ENCODE assay signal across 15 cellular contexts in genomic region chr19:38843175-38843758, GRCh38. TPM values are rescaled to one million over a fixed set of nuclear protein-coding genes. Genes with fewer than 3 reads are reported as not detected.
DNase-seq lines count a peak whose midpoint lies in the region; ATAC-seq, FAIRE-seq and TF ChIP-seq lines count a peak whose summit lies in the region.
"Had no signal": no experiment of that assay in that cellular context is flagged by ENCODE, and none has a peak within 500 bp of the region (broad histone marks: within the 10 kb centered on the region; RNA-seq: fewer than 3 reads in every experiment).

No MANE protein-coding gene starts in this region.

- peak overlapping the region; percentile 3 to 100 (median 52); a peak in 19 of 22 replicates for H3K9ac ChIP-seq in BLaER1 treated with 17β-estradiol and CSF1 and Interleukin-3, amounts not matched to agents 10 nM and 100 nM

- no peaks in the 10 kb centered on the region for H3K27me3 ChIP-seq in BLaER1 treated with 17β-estradiol and CSF1 and Interleukin-3, amounts not matched to agents 10 nM and 100 nM

- H3K4me1 Mint-ChIP-seq in natural killer cell treated with Interleukin-12 subunit alpha and Interleukin-12 subunit beta and Interleukin-15 and Interleukin-18, amount 100 ng/mL, for 72 hours (ENCODE audit: low read depth in 2 of 2): peaks cover 68 to 73% of the 10 kb centered on the region in 2 donors

- no peaks in the 10 kb centered on the region for H3K9me3 ChIP-seq in BLaER1 treated with 17β-estradiol and CSF1 and Interleukin-3, amounts not matched to agents 10 nM and 100 nM (replicated peaks in 1 of 11)
- H3K9me3 ChIP-seq: Caco-2 had no signal

- H3K4me3 Mint-ChIP-seq in natural killer cell treated with Interleukin-12 subunit alpha and Interleukin-12 subunit beta and Interleukin-15 and Interleukin-18, amount 100 ng/mL, for 72 hours: peak overlapping the region; percentile 72

- H3K36me3 Mint-ChIP-seq in activated naive CD4-positive, alpha-beta T cell treated with anti-CD3 and anti-CD28 coated beads, Interleukin-2, amount 50 U/mL, for 72 hours: peaks cover 83 to 88% of the 10 kb centered on the region in 2 donors
- H3K36me3 Mint-ChIP-seq in natural killer cell treated with Interleukin-12 subunit alpha and Interleukin-12 subunit beta and Interleukin-15 and Interleukin-18, amount 100 ng/mL, for 72 hours: peaks cover 35% of the 10 kb centered on the region

- no peaks in the 10 kb centered on the region for H3K9me3 Mint-ChIP-seq in activated naive CD4-positive, alpha-beta T cell treated with anti-CD3 and anti-CD28 coated beads, Interleukin-2, amount 50 U/mL, for 72 hours
- no peaks in the 10 kb centered on the region for H3K9me3 Mint-ChIP-seq in natural killer cell treated with Interleukin-12 subunit alpha and Interleukin-12 subunit beta and Interleukin-15 and Interleukin-18, amount 100 ng/mL, for 72 hours

- peaks cover 98 to 100% (median 99%) of the 10 kb centered on the region in 11 experiments for H4K20me1 ChIP-seq in BLaER1 treated with 17β-estradiol and CSF1 and Interleukin-3, amounts not matched to agents 10 nM and 100 nM

- peak overlapping the region in 7 of 10 experiments; percentile 1 to 33 (median 10); a peak in 6 of 20 replicates for H3K4me3 ChIP-seq in BLaER1 treated with 17β-estradiol and CSF1 and Interleukin-3, amounts not matched to agents 10 nM and 100 nM

- H3K27ac ChIP-seq in BLaER1 treated with 17β-estradiol and CSF1 and Interleukin-3, amounts not matched to agents 10 nM and 100 nM: peak overlapping the region in 7 of 11 experiments; percentile 8 to 55 (median 28); a peak in 11 of 22 replicates

- FAIRE-seq in GM12892 (lab: Jason Lieb, UNC): no peak
- FAIRE-seq: islet of Langerhans had no signal

- DNase-seq in GM12892 (ENCODE audit: insufficient read length): no peak
- DNase-seq in activated naive CD4-positive, alpha-beta T cell treated with anti-CD3 and anti-CD28 coated beads, Interleukin-2, amount 50 U/mL, for 72 hours (ENCODE audit: low spot score in 2 of 2): no peak
- no peak for DNase-seq in natural killer cell treated with Interleukin-12 subunit alpha and Interleukin-12 subunit beta and Interleukin-15 and Interleukin-18, amount 100 ng/mL, for 72 hours (ENCODE audit: low spot score)
- DNase-seq in NCI-H1436 (lab: John Stamatoyannopoulos, UW): no peak
- DNase-seq in sciatic nerve (ENCODE audit: low spot score): no peak
- DNase-seq: Caco-2, foreskin melanocyte, NCI-H1694, NCI-H524, T1000 had no signal

- no peak for ATAC-seq in activated naive CD4-positive, alpha-beta T cell treated with anti-CD3 and anti-CD28 coated beads, Interleukin-2, amount 50 U/mL, for 72 hours
- peak in 1 of 2 donors; percentile 4 for ATAC-seq in natural killer cell treated with Interleukin-12 subunit alpha and Interleukin-12 subunit beta and Interleukin-15 and Interleukin-18, amount 100 ng/mL, for 72 hours
- ATAC-seq in HG02981 (IDR thresholded peaks at IDR 0.05; ENCODE audit: unreplicated experiment) (no peak), sciatic nerve (no peak), GM18519 (IDR thresholded peaks at IDR 0.05; ENCODE audit: low FRiP score, unreplicated experiment) (no peak)

- H3K27me3 Mint-ChIP-seq in natural killer cell treated with Interleukin-12 subunit alpha and Interleukin-12 subunit beta and Interleukin-15 and Interleukin-18, amount 100 ng/mL, for 72 hours: no peaks in the 10 kb centered on the region

- peak overlapping the region; percentile 62 to 97 for H3K27ac Mint-ChIP-seq in activated naive CD4-positive, alpha-beta T cell treated with anti-CD3 and anti-CD28 coated beads, Interleukin-2, amount 50 U/mL, for 72 hours
- peak overlapping the region; percentile 77 to 98 for H3K27ac Mint-ChIP-seq in natural killer cell treated with Interleukin-12 subunit alpha and Interleukin-12 subunit beta and Interleukin-15 and Interleukin-18, amount 100 ng/mL, for 72 hours

- peak; percentile 55; the same call in 1 of the 2 replicates for TF ChIP-seq POLR2A in GM12892 (IDR thresholded peaks at IDR 0.05; ENCODE audit: low read depth, low read length)

- intact Hi-C loops in sciatic nerve (cut with DNase I): no loop called here

- peaks cover 98 to 100% (median 99%) of the 10 kb centered on the region in 11 experiments for H3K36me3 ChIP-seq in BLaER1 treated with 17β-estradiol and CSF1 and Interleukin-3, amounts not matched to agents 10 nM and 100 nM

- H3K4me2 ChIP-seq in BLaER1 treated with 17β-estradiol and CSF1 and Interleukin-3, amounts not matched to agents 10 nM and 100 nM: peak overlapping the region; percentile 7 to 100 (median 74); a peak in 20 of 22 replicates

- H3K4me1 ChIP-seq in BLaER1 treated with 17β-estradiol and CSF1 and Interleukin-3, amounts not matched to agents 10 nM and 100 nM: peaks cover 49 to 77% (median 67%) of the 10 kb centered on the region in 10 experiments

RNA-seq across cellular contexts. Expression of gene HNRNPL, which starts 6.5 kb away (rescaled TPM):
- 282 TPM for polyA plus RNA-seq in GM12892 (2012; ENCODE audit: missing spikeins)
- 100 to 1,000 TPM; 658 to 720 TPM for total RNA-seq in activated naive CD4-positive, alpha-beta T cell treated with anti-CD3 and anti-CD28 coated beads, Interleukin-2, amount 50 U/mL, for 72 hours
- total RNA-seq in natural killer cell treated with Interleukin-12 subunit alpha and Interleukin-12 subunit beta and Interleukin-15 and Interleukin-18, amount 100 ng/mL, for 72 hours: 100 to 1,000 TPM; 559 to 561 TPM
- total RNA-seq in sciatic nerve: 192 TPM

RNA-seq across cellular contexts. Expression of gene ECH1, which starts 11.7 kb away (rescaled TPM):
- 165 TPM for polyA plus RNA-seq in GM12892 (2012; ENCODE audit: missing spikeins)
- 100 to 1,000 TPM; 129 to 170 TPM for total RNA-seq in activated naive CD4-positive, alpha-beta T cell treated with anti-CD3 and anti-CD28 coated beads, Interleukin-2, amount 50 U/mL, for 72 hours
- 100 to 1,000 TPM; 104 to 163 TPM for total RNA-seq in natural killer cell treated with Interleukin-12 subunit alpha and Interleukin-12 subunit beta and Interleukin-15 and Interleukin-18, amount 100 ng/mL, for 72 hours
- total RNA-seq in sciatic nerve: 106 TPM

RNA-seq across cellular contexts. Expression of gene LGALS4, which starts 30.5 kb away (rescaled TPM):
- 0.78 TPM for polyA plus RNA-seq in GM12892 (2012; ENCODE audit: missing spikeins)
- total RNA-seq in activated naive CD4-positive, alpha-beta T cell treated with anti-CD3 and anti-CD28 coated beads, Interleukin-2, amount 50 U/mL, for 72 hours: under 1 TPM; 0.59 to 0.66 TPM
- 1 to 10 TPM; 1.6 to 1.7 TPM for total RNA-seq in natural killer cell treated with Interleukin-12 subunit alpha and Interleukin-12 subunit beta and Interleukin-15 and Interleukin-18, amount 100 ng/mL, for 72 hours
- 1.3 TPM for total RNA-seq in sciatic nerve
- total RNA-seq: RPMI7951 had no signal

RNA-seq across cellular contexts. Expression of gene RINL, which starts 34.8 kb away (rescaled TPM):
- 31.9 TPM for polyA plus RNA-seq in GM12892 (2012; ENCODE audit: missing spikeins)
- 100 to 1,000 TPM; 105 to 137 TPM for total RNA-seq in activated naive CD4-positive, alpha-beta T cell treated with anti-CD3 and anti-CD28 coated beads, Interleukin-2, amount 50 U/mL, for 72 hours
- total RNA-seq in natural killer cell treated with Interleukin-12 subunit alpha and Interleukin-12 subunit beta and Interleukin-15 and Interleukin-18, amount 100 ng/mL, for 72 hours: 10 to 100 TPM; 58.1 to 63.8 TPM
- total RNA-seq in sciatic nerve: 9.6 TPM

RNA-seq across cellular contexts. Expression of gene LGALS7B, which starts 54.3 kb away (rescaled TPM):
- not detected for polyA plus RNA-seq in GM12892 (2012; ENCODE audit: missing spikeins)
- total RNA-seq in activated naive CD4-positive, alpha-beta T cell treated with anti-CD3 and anti-CD28 coated beads, Interleukin-2, amount 50 U/mL, for 72 hours: not detected
- total RNA-seq in natural killer cell treated with Interleukin-12 subunit alpha and Interleukin-12 subunit beta and Interleukin-15 and Interleukin-18, amount 100 ng/mL, for 72 hours: not detected
- total RNA-seq in sciatic nerve: not detected
- total RNA-seq: Caco-2, RPMI7951 had no signal
